Comparison of ENCODE assay signal across 2 cellular contexts in genomic region chr2:218400930-218401833, GRCh38.
TF ChIP-seq lines count a peak whose summit lies in the region.

No MANE protein-coding gene starts in this region.

TF ChIP-seq in IMR-90, 13 proteins besides CTCF, POLR2A, EP300 and RAD21:
- TF ChIP-seq USF2 (IDR thresholded peaks at IDR 0.05; ENCODE audit: low read depth, low read length) (no peak), FOS (IDR thresholded peaks at IDR 0.05; ENCODE audit: low read depth, low read length) (no peak)

TF ChIP-seq in HEK293T, 16 proteins besides CTCF, POLR2A, EP300 and RAD21:
- no peak for TF ChIP-seq NFRKB (IDR thresholded peaks at IDR 0.05)
